ENCODE assay signal across 8 cellular contexts in the genomic region with DNA sequence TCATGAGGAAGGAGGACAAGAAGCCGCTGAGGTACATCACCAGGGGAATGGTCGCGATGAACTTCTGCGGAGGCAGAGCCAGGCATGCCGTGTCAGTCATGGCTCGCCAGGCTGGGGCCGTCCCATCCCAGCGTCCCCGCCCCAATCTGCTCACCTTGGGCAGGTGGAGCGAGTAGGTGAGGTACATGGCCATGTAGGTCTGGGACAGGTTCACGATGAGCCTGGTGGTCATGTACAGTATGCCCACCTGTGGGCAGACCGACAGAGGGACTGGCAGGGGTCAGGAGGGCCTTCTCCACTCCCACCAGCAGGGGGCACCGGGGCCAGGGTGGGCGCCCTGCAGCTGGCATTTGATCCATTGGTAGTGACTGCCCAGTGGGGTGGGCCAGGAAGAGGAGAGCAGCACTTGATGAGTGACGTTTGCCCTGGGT.
DNase-seq lines count a peak whose midpoint lies in the region; ATAC-seq and TF ChIP-seq lines count a peak whose summit lies in the region.

No MANE protein-coding gene starts in this region.

- peak overlapping the region; percentile 46 for H3K27ac Mint-ChIP-seq in activated naive CD4-positive, alpha-beta T cell treated with anti-CD3 and anti-CD28 coated beads, Interleukin-2, amount 50 U/mL, for 24 hours
- no peak overlapping the region for H3K27ac Mint-ChIP-seq in memory B cell

- H3K4me1 Mint-ChIP-seq in activated naive CD4-positive, alpha-beta T cell treated with anti-CD3 and anti-CD28 coated beads, Interleukin-2, amount 50 U/mL, for 24 hours: peaks cover 17% of the 10 kb centered on the region
- peaks cover 14% of the 10 kb centered on the region for H3K4me1 Mint-ChIP-seq in memory B cell

- CTCF ChIA-PET in HEK293T (lab: Yijun Ruan, JAX): no interaction called here

- no peak overlapping the region for H3K4me3 Mint-ChIP-seq in activated naive CD4-positive, alpha-beta T cell treated with anti-CD3 and anti-CD28 coated beads, Interleukin-2, amount 50 U/mL, for 24 hours
- no peak overlapping the region for H3K4me3 Mint-ChIP-seq in memory B cell

- no peak overlapping the region for H3K4me3 ChIP-seq in AG09309 (ENCODE audit: control insufficient read depth, low read depth, low read length)

- TF ChIP-seq CTCF in AG09309 (IDR thresholded peaks at IDR 0.05; ENCODE audit: control insufficient read depth, insufficient read depth, low read depth, low read length, missing control alignments): peak; percentile 71

- POLR2A ChIA-PET in HEK293T (lab: Yijun Ruan, JAX): interaction anchor here (1.3 kb wide), 1 partner anchor 26 kb away, joined by 5 read pairs; no protein-coding TSS in a partner anchor

- no peaks in the 10 kb centered on the region for H3K27me3 Mint-ChIP-seq in activated naive CD4-positive, alpha-beta T cell treated with anti-CD3 and anti-CD28 coated beads, Interleukin-2, amount 50 U/mL, for 24 hours
- H3K27me3 Mint-ChIP-seq in memory B cell: no peaks in the 10 kb centered on the region

- H3K36me3 Mint-ChIP-seq in activated naive CD4-positive, alpha-beta T cell treated with anti-CD3 and anti-CD28 coated beads, Interleukin-2, amount 50 U/mL, for 24 hours: peaks cover 4% of the 10 kb centered on the region
- H3K36me3 Mint-ChIP-seq in memory B cell: peaks cover 9% of the 10 kb centered on the region

- H3K9me3 Mint-ChIP-seq in activated naive CD4-positive, alpha-beta T cell treated with anti-CD3 and anti-CD28 coated beads, Interleukin-2, amount 50 U/mL, for 24 hours: no peaks in the 10 kb centered on the region
- H3K9me3 Mint-ChIP-seq in memory B cell: no peaks in the 10 kb centered on the region

- no peak for DNase-seq in AG09309 (ENCODE audit: low read depth)
- DNase-seq in HEK293T (ENCODE audit: extremely low spot score): peak; percentile 41
- DNase-seq in memory B cell (ENCODE audit: low spot score in 2 of 2): no peak
- no peak for DNase-seq in NCI-H510A treated with DMSO at 0.1 percent for 48 hours (lab: John Stamatoyannopoulos, UW)
- no peak for DNase-seq in NCI-H446 treated with DMSO at 0.1 percent for 48 hours (lab: John Stamatoyannopoulos, UW)

- ATAC-seq in memory B cell (ENCODE audit: low read depth) (peak; percentile 14), HG03378 (IDR thresholded peaks at IDR 0.05; ENCODE audit: unreplicated experiment) (no peak), HG03045 (IDR thresholded peaks at IDR 0.05; ENCODE audit: unreplicated experiment) (no peak)

TF ChIP-seq in HEK293T, 16 proteins besides CTCF, POLR2A, EP300 and RAD21:
- no peak for TF ChIP-seq HDGF (IDR thresholded peaks at IDR 0.05; ENCODE audit: borderline replicate concordance)
- TF ChIP-seq FOXA1 (IDR thresholded peaks at IDR 0.05): no peak
- TF ChIP-seq ZNF384 (IDR thresholded peaks at IDR 0.05): no peak
- no peak for TF ChIP-seq FOXM1 (IDR thresholded peaks at IDR 0.05; ENCODE audit: borderline replicate concordance)
